Comparison of ENCODE assay signal across 9 cellular contexts in genomic region chr11:78397398-78397797, GRCh38.
A peak's percentile ranks its signal among the peaks of the same experiment; 100 is the strongest.
DNase-seq lines count a peak whose midpoint lies in the region; ATAC-seq and TF ChIP-seq lines count a peak whose summit lies in the region.
"Had no signal": no experiment of that assay in that cellular context is flagged by ENCODE, and none has a peak within 500 bp of the region (broad histone marks: within the 10 kb centered on the region; RNA-seq: fewer than 3 reads in every experiment).

No MANE protein-coding gene starts in this region.

- no peaks in the 10 kb centered on the region for H3K27me3 Mint-ChIP-seq in memory B cell

- peaks cover 38% of the 10 kb centered on the region for H3K4me1 Mint-ChIP-seq in memory B cell

- CTCF ChIA-PET in HEK293T (lab: Yijun Ruan, JAX), result interaction anchor here (0.6 kb wide), 1 partner anchor 60 kb away, joined by 3 read pairs; no protein-coding TSS in a partner anchor

- peaks cover 8% of the 10 kb centered on the region for H3K36me3 Mint-ChIP-seq in memory B cell

- no peak for DNase-seq in LNCaP clone FGC (ENCODE audit: low read depth)
- no peak for DNase-seq in memory B cell (ENCODE audit: low spot score in 2 of 2)
- no peak for DNase-seq in SHP77 treated with DMSO at 0.1 percent for 48 hours (lab: John Stamatoyannopoulos, UW)
- DNase-seq in HEK293T (ENCODE audit: extremely low spot score), result no peak
- no peak for DNase-seq in NCI-H526 (lab: John Stamatoyannopoulos, UW)
- DNase-seq: activated CD4-positive, alpha-beta T cell treated with anti-CD3 and anti-CD28 coated beads, Interleukin-2, amount 50 U/mL, for 48 hours; cortex of kidney had no signal

- H3K9me3 Mint-ChIP-seq in memory B cell, result no peaks in the 10 kb centered on the region

- H3K4me3 Mint-ChIP-seq in memory B cell, result no peak overlapping the region

- ATAC-seq in GM18519 (IDR thresholded peaks at IDR 0.05; ENCODE audit: low FRiP score, unreplicated experiment), result peak; percentile 58
- ATAC-seq in GM21723 (IDR thresholded peaks at IDR 0.05; ENCODE audit: unreplicated experiment), result peak; percentile 79
- peak; percentile 94 for ATAC-seq in memory B cell (ENCODE audit: low read depth)

- H3K27ac Mint-ChIP-seq in memory B cell, result peak overlapping the region; percentile 68

- H3K4me3 ChIP-seq in LNCaP clone FGC (ENCODE audit: low read depth, low read length), result no peak overlapping the region

- POLR2A ChIA-PET in HEK293T (lab: Yijun Ruan, JAX), result no interaction called here

- TF ChIP-seq CTCF in LNCaP clone FGC (IDR thresholded peaks at IDR 0.05; ENCODE audit: control insufficient read depth, extremely low read depth, insufficient read depth), result 0 out of 2 replicates have a peak, but pooled peaks have one; percentile 1

TF ChIP-seq in HEK293T, 16 proteins besides CTCF, POLR2A, EP300 and RAD21:
- TF ChIP-seq TARDBP (IDR thresholded peaks at IDR 0.05) (no peak), NFRKB (IDR thresholded peaks at IDR 0.05) (no peak), ZNF384 (IDR thresholded peaks at IDR 0.05) (no peak), SUZ12 (IDR thresholded peaks at IDR 0.05) (no peak), HDGF (IDR thresholded peaks at IDR 0.05; ENCODE audit: borderline replicate concordance) (no peak)
TF ChIP-seq in HEK293T: peak in this region for 0.
